In genomic region chr6:116100419-116101297, GRCh38 we compare ENCODE assay signal across 8 cellular contexts. TPM values are rescaled to one million over a fixed set of nuclear protein-coding genes. Genes with fewer than 3 reads are reported as not detected.
DNase-seq lines count a peak whose midpoint lies in the region; ATAC-seq, FAIRE-seq and TF ChIP-seq lines count a peak whose summit lies in the region.

NT5DC1 (plus strand) TSS chr6:116100853; CDS start chr6:116100931, 78 bp downstream.

- intact Hi-C loops in T-helper 1 cell treated with Interleukin-12 subunit alpha and Interleukin-12 subunit beta and Interleukin-4 antibody, amounts not matched to agents 30 ng/mL and 1 ng/mL, for 36 hours (cut with micrococcal nuclease) = loop anchor here (1.0 to 5.0 kb wide), 12 partner anchors 9 to 1577 kb away; partner anchors contain the start of genes CALHM6, GOPC, KPNA5 and NUS1
- intact Hi-C loops in aorta (cut with DNase I) = loop anchor here in 1 of 2 donors (2.0 to 10.0 kb wide), 3 partner anchors 40 to 556 kb away; partner anchors contain the start of gene FRK

- 0% methylated on average over 70 to 87 of the region's 87 CpGs for WGBS in aorta, 2 donors

- no peaks in the 10 kb centered on the region for H3K27me3 ChIP-seq in right atrium auricular region
- H3K27me3 ChIP-seq in aorta (ENCODE audit: control insufficient read depth in 1 of 2, insufficient read depth in 2 of 2, low read length in 1 of 2) = no peaks in the 10 kb centered on the region

- ATAC-seq in HG02678 (IDR thresholded peaks at IDR 0.05; ENCODE audit: unreplicated experiment) (peak; percentile 86), aorta (ENCODE audit: low FRiP score) (peak; percentile 96)

- DNase-seq in GM12892 (ENCODE audit: insufficient read length) = peak; percentile 81
- DNase-seq in NCI-H1105 treated with DMSO at 0.1 percent for 48 hours (lab: John Stamatoyannopoulos, UW) = peak; percentile 84
- DNase-seq in amniotic epithelial cell (ENCODE audit: low read depth) = peak; percentile 67
- DNase-seq in right atrium auricular region (ENCODE audit: low spot score) = peak; percentile 87
- DNase-seq in putamen (ENCODE audit: low spot score) = peak; percentile 90
- peak; percentile 89 to 95 for DNase-seq in aorta

- peak; percentile 97 for FAIRE-seq in GM12892 (lab: Jason Lieb, UNC)

- H3K27ac ChIP-seq in right atrium auricular region (peak within 1 kb of the TSS; percentile 94 to 95), aorta (ENCODE audit: low read depth in 1 of 2, low read length in 2 of 2) (peak within 1 kb of the TSS; percentile 89 to 93)

- peak; percentile 87 for TF ChIP-seq POLR2A in GM12892 (IDR thresholded peaks at IDR 0.05; ENCODE audit: low read depth, low read length)

- TF ChIP-seq CTCF in right atrium auricular region (IDR thresholded peaks at IDR 0.05) = peak; percentile 23 to 56

- H3K36me3 ChIP-seq in right atrium auricular region (no peaks in the 10 kb centered on the region), aorta (ENCODE audit: control insufficient read depth in 1 of 2, insufficient read depth in 2 of 2, low read length in 1 of 2) (no peaks in the 10 kb centered on the region)

- H3K9me3 ChIP-seq in right atrium auricular region (peaks cover 0 to 6% of the 10 kb centered on the region in 2 donors), aorta (ENCODE audit: control insufficient read depth, low read length) (no peaks in the 10 kb centered on the region)

- peak within 1 kb of the TSS; percentile 70 to 75 for H3K4me3 ChIP-seq in right atrium auricular region
- peak within 1 kb of the TSS; percentile 74 to 92 for H3K4me3 ChIP-seq in aorta (ENCODE audit: low read length in 2 of 2)

- H3K4me1 ChIP-seq in right atrium auricular region (peaks cover 0 to 36% of the 10 kb centered on the region in 2 donors), aorta (ENCODE audit: control insufficient read depth in 1 of 2, insufficient read depth in 2 of 2, low read length in 2 of 2) (peaks cover 4 to 8% of the 10 kb centered on the region in 2 donors)

RNA-seq across cellular contexts. Expression of gene NT5DC1, which starts in this region (rescaled TPM):
- polyA plus RNA-seq in GM12892 (2012; ENCODE audit: missing spikeins) = 58.9 TPM
- total RNA-seq in T-helper 1 cell treated with Interleukin-12 subunit alpha and Interleukin-12 subunit beta and Interleukin-4 antibody, amounts not matched to agents 30 ng/mL and 1 ng/mL, for 36 hours = 34.3 and 34.4 TPM in 2 replicates
- total RNA-seq in right atrium auricular region = 10 to 100 TPM; 11.2 to 22.6 TPM
- 10 to 100 TPM; 42.9 to 47.5 TPM for total RNA-seq in aorta
- polyA plus RNA-seq in aorta = 10 to 100 TPM; 17.0 to 33.2 TPM

Comparison
In these comparisons a context has a peak if more than half of its experiments do, and no peak if none do; other contexts are left out.
1. Peak in every context shown above with its lines: DNase-seq, ATAC-seq, H3K4me3 ChIP-seq and H3K27ac ChIP-seq.